29 cellular contexts compared by ENCODE assay signal in the genomic region with DNA sequence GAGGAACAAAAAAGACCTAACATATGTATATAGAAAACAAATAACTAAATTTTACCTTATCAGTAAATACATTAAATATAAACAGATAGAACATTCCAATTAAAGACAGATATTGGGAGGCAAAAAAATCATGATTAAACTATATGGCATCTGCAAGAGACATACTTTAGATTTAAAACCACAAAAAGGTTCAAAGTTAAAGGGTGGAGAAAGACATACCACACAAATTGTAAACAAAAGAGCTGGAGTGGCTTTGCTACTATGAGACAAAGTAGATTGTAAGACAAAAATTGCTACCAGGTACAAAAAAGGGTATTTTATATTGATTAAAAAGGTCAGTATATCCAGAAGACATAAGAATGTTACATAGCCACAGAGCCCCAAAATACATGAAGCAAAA.
"Had no signal": no experiment of that assay in that cellular context is flagged by ENCODE, and none has a peak within 500 bp of the region (broad histone marks: within the 10 kb centered on the region; RNA-seq: fewer than 3 reads in every experiment).

No MANE protein-coding gene starts in this region.

- H3K9me3 ChIP-seq: SK-N-SH had no signal

- H3K4me3 ChIP-seq: SJCRH30 had no signal

- FAIRE-seq: bronchial epithelial cell had no signal

- H3K27ac Mint-ChIP-seq: activated B cell treated with CpG ODN at 0.5 μM for 24 hours; activated CD4-positive, alpha-beta T cell treated with anti-CD3 and anti-CD28 coated beads, Interleukin-2, amount 10 ng/mL, durations not matched to agents 24 days and 14 days; activated CD8-positive, alpha-beta T cell treated with anti-CD3 and anti-CD28 coated beads, Interleukin-2, amount 10 ng/mL, durations not matched to agents 7 days and 5 days; activated naive CD8-positive, alpha-beta T cell treated with anti-CD3 and anti-CD28 coated beads, Interleukin-2, amount 10 ng/mL, durations not matched to agents 7 days and 5 days; activated T-cell treated with anti-CD3 and anti-CD28 coated beads, Interleukin-2, amount 50 U/mL, for 24 hours; activated T-helper 2 cell treated with anti-CD3 and anti-CD28 coated beads, Interferon-gamma antibody, Interleukin-2, Interleukin-4, amounts not matched to agents 10 μg/mL and 5 μg/mL and 100 μg/mL, durations not matched to agents 14 hours and 24 hours and 36 hours; brain; T-cell had no signal

- H3K4me3 Mint-ChIP-seq: activated B cell treated with CpG ODN at 0.5 μM for 24 hours; activated CD4-positive, alpha-beta T cell treated with anti-CD3 and anti-CD28 coated beads, Interleukin-2, amount 10 ng/mL, durations not matched to agents 24 days and 14 days; activated CD8-positive, alpha-beta T cell treated with anti-CD3 and anti-CD28 coated beads, Interleukin-2, amount 10 ng/mL, durations not matched to agents 7 days and 5 days; activated naive CD8-positive, alpha-beta T cell treated with anti-CD3 and anti-CD28 coated beads, Interleukin-2, amount 10 ng/mL, durations not matched to agents 7 days and 5 days; activated T-cell treated with anti-CD3 and anti-CD28 coated beads, Interleukin-2, amount 50 U/mL, for 24 hours; brain had no signal

- H3K27me3 Mint-ChIP-seq: activated B cell treated with CpG ODN at 0.5 μM for 24 hours; activated naive CD4-positive, alpha-beta T cell treated with anti-CD3 and anti-CD28 coated beads, Interleukin-2, amount 50 U/mL, for 24 hours; T-cell; T-helper 17 cell had no signal

- DNase-seq: activated B cell treated with CpG ODN at 0.5 μM for 24 hours; activated CD4-positive, alpha-beta T cell treated with anti-CD3 and anti-CD28 coated beads for 1 hour; activated CD4-positive, alpha-beta T cell treated with anti-CD3 and anti-CD28 coated beads, Interleukin-2, amount 10 ng/mL, durations not matched to agents 24 days and 14 days; activated CD4-positive, alpha-beta T cell treated with anti-CD3 and anti-CD28 coated beads, Interleukin-2, amount 50 U/mL, for 48 hours; activated CD8-positive, alpha-beta T cell treated with anti-CD3 and anti-CD28 coated beads, Interleukin-2, amount 10 ng/mL, durations not matched to agents 7 days and 5 days; activated gamma-delta T cell; activated naive CD4-positive, alpha-beta T cell treated with Interleukin-2 at 50 U/mL for 16 hours; activated naive CD8-positive, alpha-beta T cell treated with anti-CD3 and anti-CD28 coated beads, Interleukin-2, amount 10 ng/mL, durations not matched to agents 7 days and 5 days; activated T-cell treated with anti-CD3 and anti-CD28 coated beads, Interleukin-2, amount 50 U/mL, for 24 hours; caudate nucleus; cerebellar nuclear complex; NCI-H1048; NCI-H1105 treated with DMSO at 0.1 percent for 48 hours; NCI-H1436; NCI-H1694; NCI-H2029; NCI-H345; NCI-H524 treated with DMSO at 0.1 percent for 48 hours; SHP77; SJCRH30; SK-N-SH; T-cell; T-helper 17 cell had no signal

- H3K4me1 ChIP-seq: SJCRH30 had no signal

- H3K27ac ChIP-seq: SJCRH30, VCaP had no signal

- H3K4me1 Mint-ChIP-seq: activated B cell treated with CpG ODN at 0.5 μM for 24 hours; activated naive CD8-positive, alpha-beta T cell treated with anti-CD3 and anti-CD28 coated beads, Interleukin-2, amount 10 ng/mL, durations not matched to agents 7 days and 5 days; brain had no signal

- H3K4me2 ChIP-seq: SK-N-SH had no signal

- H3K36me3 ChIP-seq: SJCRH30 had no signal

- H3K36me3 Mint-ChIP-seq: brain had no signal

- H3K27me3 ChIP-seq: SJCRH30 had no signal

- H3K9ac ChIP-seq: SK-N-SH had no signal

- ATAC-seq: activated CD8-positive, alpha-beta T cell treated with anti-CD3 and anti-CD28 coated beads, Interleukin-2, amount 10 ng/mL, durations not matched to agents 7 days and 5 days; Panc1; T-cell; T-helper 17 cell had no signal
